In genomic region chr22:40043086-40043485, GRCh38 we compare ENCODE assay signal across 8 cellular contexts. TPM values are rescaled to one million over a fixed set of nuclear protein-coding genes. Genes with fewer than 3 reads are reported as not detected.
A peak's percentile ranks its signal among the peaks of the same experiment; 100 is the strongest.
DNase-seq lines count a peak whose midpoint lies in the region; ATAC-seq, FAIRE-seq and TF ChIP-seq lines count a peak whose summit lies in the region.

No MANE protein-coding gene starts in this region.

- H2AK5ac ChIP-seq in IMR-90 (ENCODE audit: low read depth, low read length) (0 out of 2 replicates have a peak overlapping the region, but pooled peaks have one; percentile 40), neuronal stem cell (ENCODE audit: low read depth, low read length) (no peak overlapping the region)

- H3K9me3 ChIP-seq in A673 (ENCODE audit: low read depth, low read length, poor library complexity, severe bottlenecking) (no peaks in the 10 kb centered on the region), IMR-90 (ENCODE audit: control insufficient read depth, insufficient read depth, low read length) (no peaks in the 10 kb centered on the region), K562 (replicated peaks; ENCODE audit: control insufficient read depth, insufficient read depth, low read depth, low read length) (no peaks in the 10 kb centered on the region), neuronal stem cell (replicated peaks in 1 of 2; ENCODE audit: control insufficient read depth in 2 of 2, insufficient read depth in 1 of 2, low read depth in 1 of 2, low read length in 2 of 2) (no peaks in the 10 kb centered on the region)

- no peaks in the 10 kb centered on the region for H3K9me3 Mint-ChIP-seq in mesothelial cell of epicardium

- H3K9ac ChIP-seq in IMR-90 (ENCODE audit: low read depth, low read length) (no peak overlapping the region), K562 (ENCODE audit: insufficient read depth in 1 of 2, low read depth in 2 of 2, low read length in 2 of 2) (no peak overlapping the region), neuronal stem cell (ENCODE audit: low read depth, low read length, poor library complexity) (no peak overlapping the region)

- H3K14ac ChIP-seq in IMR-90 (replicated peaks; ENCODE audit: low read depth, low read length) (no peak overlapping the region), neuronal stem cell (ENCODE audit: low read length) (no peak overlapping the region)

- no peaks in the 10 kb centered on the region for H3K9me1 ChIP-seq in IMR-90 (ENCODE audit: insufficient read depth, low read length)
- peaks cover 6% of the 10 kb centered on the region for H3K9me1 ChIP-seq in K562 (ENCODE audit: control insufficient read depth, insufficient read depth, low read length)

- in situ Hi-C loops in IMR-90 (cut with MboI; ENCODE audit: low sequenced_read_pairs) (loop anchor here (10.0 to 25.0 kb wide), 2 partner anchors 302 to 881 kb away; partner anchors contain the start of genes ADSL and CBX7), K562 (cut with MboI) (loop anchor here (5.0 to 10.0 kb wide), 2 partner anchors 142 to 309 kb away; no protein-coding TSS in a partner anchor)

- H3K79me2 ChIP-seq in K562 (ENCODE audit: control insufficient read depth, insufficient read depth, low read length) = peaks cover 16% of the 10 kb centered on the region; the same call in 2 of the 3 replicates

- H3K79me1 ChIP-seq in IMR-90 (ENCODE audit: low read depth in 1 of 2, low read length in 2 of 2) (peaks cover 3 to 12% of the 10 kb centered on the region in 2 experiments; a peak in 3 of 4 replicates), neuronal stem cell (ENCODE audit: low read depth, low read length) (peaks cover 3% of the 10 kb centered on the region)

- no peak overlapping the region for H3K23ac ChIP-seq in IMR-90 (ENCODE audit: low read depth, low read length)
- H3K23ac ChIP-seq in neuronal stem cell (ENCODE audit: low read depth, low read length, poor library complexity) = no peak overlapping the region

- no peak overlapping the region for H2AK9ac ChIP-seq in IMR-90 (replicated peaks; ENCODE audit: low read depth, low read length, poor library complexity)

- H2BK15ac ChIP-seq in IMR-90 (ENCODE audit: low read depth, low read length) (no peak overlapping the region), neuronal stem cell (ENCODE audit: low read length) (no peak overlapping the region)

- no peaks in the 10 kb centered on the region for H3K36me3 ChIP-seq in A673 (ENCODE audit: insufficient read depth, low read length, poor library complexity, severe bottlenecking)
- no peaks in the 10 kb centered on the region for H3K36me3 ChIP-seq in IMR-90 (ENCODE audit: control insufficient read depth, insufficient read depth, low read length)
- no peaks in the 10 kb centered on the region for H3K36me3 ChIP-seq in K562 (ENCODE audit: control insufficient read depth, insufficient read depth, low read length)
- H3K36me3 ChIP-seq in neuronal stem cell (replicated peaks in 1 of 2; ENCODE audit: control insufficient read depth in 2 of 2, insufficient read depth in 2 of 2, low read length in 2 of 2) = no peaks in the 10 kb centered on the region

- no peak overlapping the region for H2BK20ac ChIP-seq in IMR-90 (ENCODE audit: low read depth, low read length)

- H3K4me3 Mint-ChIP-seq in mesothelial cell of epicardium = peak overlapping the region; percentile 91

- BruUV-seq in A673 (replicated peaks; lab: Mats Ljungman, UMichigan) (no TSS peak), IMR-90 (replicated peaks; lab: Mats Ljungman, UMichigan) (no TSS peak), K562 (replicated peaks; lab: Mats Ljungman, UMichigan) (no TSS peak)

- peaks cover 19% of the 10 kb centered on the region for H3K27me3 Mint-ChIP-seq in mesothelial cell of epicardium (ENCODE audit: low read depth)

- H3K4me3 ChIP-seq in A673 (ENCODE audit: low read depth, low read length, poor library complexity, severe bottlenecking) (peak overlapping the region; percentile 59), IMR-90 (ENCODE audit: insufficient read depth, low read depth, low read length) (no peak overlapping the region), K562 (no peak overlapping the region), neuronal stem cell (ENCODE audit: low read length in 2 of 2) (no peak overlapping the region)

- peak overlapping the region; percentile 32 for H3K4me2 ChIP-seq in IMR-90 (ENCODE audit: low read depth, low read length)
- peak overlapping the region; percentile 85 for H3K4me2 ChIP-seq in K562 (ENCODE audit: insufficient read depth, low read length)
- H3K4me2 ChIP-seq in neuronal stem cell (ENCODE audit: insufficient read depth, low read length, poor library complexity, severe bottlenecking) = no peak overlapping the region

- peak overlapping the region; percentile 47 for H2AFZ ChIP-seq in IMR-90 (replicated peaks; ENCODE audit: low read length, poor library complexity)
- peak overlapping the region; percentile 12; the same call in 1 of the 2 replicates for H2AFZ ChIP-seq in K562 (ENCODE audit: low read depth, low read length)
- H2AFZ ChIP-seq in neuronal stem cell (ENCODE audit: low read length) = no peak overlapping the region

- 0% methylated on average over 1 of the region's 8 CpGs; no CpG with 5 or more reads in 1 of the 2 experiments for WGBS in IMR-90 (ENCODE audit: extremely low coverage in 2 of 2, insufficient read length in 1 of 2), 2 experiments
- 85% methylated on average over 7 of the region's 8 CpGs for WGBS in K562 (ENCODE audit: insufficient coverage, low coverage, missing lambda C conversion rate)
- no CpG with 5 or more reads among the region's 8 CpGs for WGBS in neuronal stem cell (ENCODE audit: extremely low coverage in 2 of 2, insufficient read length in 2 of 2, insufficient replicate concordance in 1 of 2), 2 donors

- TF ChIP-seq CTCF in A673 (conservative IDR thresholded peaks at IDR 0.05; ENCODE audit: low read depth, low read length) (no peak), IMR-90 (conservative IDR thresholded peaks at IDR 0.05; ENCODE audit: low read depth, low read length) (no peak), K562 (IDR thresholded peaks at IDR 0.05 in 2 of 3, conservative IDR thresholded peaks at IDR 0.05 in 1 of 3; ENCODE audit: insufficient read depth in 2 of 3, low read depth in 1 of 3, low read length in 3 of 3) (no peak), mesothelial cell of epicardium (IDR thresholded peaks at IDR 0.05; ENCODE audit: unreplicated experiment) (no peak)

- no peak overlapping the region for H3K56ac ChIP-seq in IMR-90 (ENCODE audit: extremely low read depth, insufficient read depth, low read length)

- no peak overlapping the region for H2BK12ac ChIP-seq in neuronal stem cell (ENCODE audit: low read length)

- peak overlapping the region; percentile 91 to 99; a peak in 3 of 4 replicates for H4K8ac ChIP-seq in IMR-90 (ENCODE audit: low read depth in 2 of 2, low read length in 2 of 2)
- H4K8ac ChIP-seq in neuronal stem cell (ENCODE audit: low read depth, low read length) = no peak overlapping the region

- POLR2A ChIA-PET in A673 (lab: Charles Lee; ENCODE audit: low non-redundant PET) (no interaction called here), IMR-90 (lab: Charles Lee; ENCODE audit: unreplicated experiment) (no interaction called here), K562 (lab: Yijun Ruan, JAX) (interaction anchor here (0.6 to 2.4 kb wide), 4 partner anchors 11 to 520 kb away, joined by 3 to 25 read pairs (median 10); partner anchors contain the start of gene TNRC6B)

- no peak overlapping the region for H3K18ac ChIP-seq in IMR-90 (ENCODE audit: low read depth, low read length)
- no peak overlapping the region for H3K18ac ChIP-seq in neuronal stem cell (ENCODE audit: low read length)

- CTCF ChIA-PET in A673 (lab: Charles Lee) (interaction anchor here (0.6 kb wide), 2 partner anchors 978 to 1171 kb away, joined by 3 read pairs; no protein-coding TSS in a partner anchor), IMR-90 (lab: Yijun Ruan, JAX) (interaction anchor here (1.5 kb wide), 1 partner anchor 151 kb away, joined by 4 read pairs; no protein-coding TSS in a partner anchor), K562 (lab: Yijun Ruan, JAX; ENCODE audit: low intra/inter-chr PET ratio) (no interaction called here)

- peaks cover 40% of the 10 kb centered on the region for H3K4me1 Mint-ChIP-seq in mesothelial cell of epicardium

- dilution Hi-C loops in IMR-90 (cut with HindIII; ENCODE audit: low sequenced_read_pairs, unreplicated experiment) = no loop called here

- peaks cover 43% of the 10 kb centered on the region for H3K4me1 ChIP-seq in A673 (ENCODE audit: insufficient read depth, low read length, poor library complexity, severe bottlenecking)
- H3K4me1 ChIP-seq in IMR-90 (ENCODE audit: control insufficient read depth, insufficient read depth, low read length) = no peaks in the 10 kb centered on the region
- peaks cover 12 to 49% of the 10 kb centered on the region in 2 experiments for H3K4me1 ChIP-seq in K562 (replicated peaks in 1 of 2; ENCODE audit: control insufficient read depth in 2 of 2, insufficient read depth in 2 of 2, low read length in 2 of 2)
- peaks cover 0 to 5% of the 10 kb centered on the region in 2 donors for H3K4me1 ChIP-seq in neuronal stem cell (ENCODE audit: control insufficient read depth in 2 of 2, insufficient read depth in 1 of 2, low read depth in 1 of 2, low read length in 2 of 2)

- TF ChIP-seq POLR2A in IMR-90 (IDR thresholded peaks at IDR 0.05; ENCODE audit: low read depth, low read length) (no peak), K562 (conservative IDR thresholded peaks at IDR 0.05) (no peak)

- DNase-seq in A673 (ENCODE audit: low spot score) = peak; percentile 78
- no peak for DNase-seq in IMR-90
- no peak for DNase-seq in K562 (ENCODE audit: extremely low read depth in 1 of 4, low spot score in 3 of 4)
- no peak for DNase-seq in mesothelial cell of epicardium (ENCODE audit: low spot score in 2 of 2, unreplicated experiment in 2 of 2)
- no peak for DNase-seq in RCC 7860 (ENCODE audit: low spot score)
- DNase-seq in neuronal stem cell (ENCODE audit: low spot score) = no peak
- DNase-seq in H4 (ENCODE audit: low spot score) = no peak

- H4K5ac ChIP-seq in IMR-90 (ENCODE audit: low read depth, low read length) = peak overlapping the region; percentile 43

- no peaks in the 10 kb centered on the region for H3K36me3 Mint-ChIP-seq in mesothelial cell of epicardium

- H3K4ac ChIP-seq in IMR-90 (ENCODE audit: low read depth, low read length) (no peak overlapping the region), neuronal stem cell (ENCODE audit: low read length) (no peak overlapping the region)

- H2BK120ac ChIP-seq in IMR-90 (ENCODE audit: low read depth, low read length) = no peak overlapping the region
- H2BK120ac ChIP-seq in neuronal stem cell (ENCODE audit: low read depth, low read length) = no peak overlapping the region

- H4K20me1 ChIP-seq in IMR-90 (ENCODE audit: insufficient read depth, low read length) = no peaks in the 10 kb centered on the region; the same call in 1 of the 2 replicates
- no peaks in the 10 kb centered on the region for H4K20me1 ChIP-seq in K562 (replicated peaks; ENCODE audit: control insufficient read depth, insufficient read depth, low read length)

- no peak overlapping the region for H3K27ac Mint-ChIP-seq in mesothelial cell of epicardium

- ATAC-seq in IMR-90 (ENCODE audit: low read depth) = no peak
- no peak for ATAC-seq in K562
- ATAC-seq in GM18867 (IDR thresholded peaks at IDR 0.05; ENCODE audit: unreplicated experiment) = no peak

- FAIRE-seq in K562 (lab: Jason Lieb, UNC) = no peak
- FAIRE-seq in RCC 7860 (lab: Jason Lieb, UNC) = no peak

- H3K27me3 ChIP-seq in A673 (replicated peaks; ENCODE audit: insufficient read depth, low read depth, low read length, poor library complexity) (no peaks in the 10 kb centered on the region), IMR-90 (ENCODE audit: control insufficient read depth, insufficient read depth, low read length) (peaks cover 30% of the 10 kb centered on the region), K562 (ENCODE audit: control insufficient read depth in 2 of 2, insufficient read depth in 2 of 2, low read length in 2 of 2) (no peaks in the 10 kb centered on the region), neuronal stem cell (ENCODE audit: control insufficient read depth in 3 of 3, insufficient read depth in 3 of 3, low read depth in 1 of 3, low read length in 3 of 3) (peaks cover 0 to 25% (median 25%) of the 10 kb centered on the region in 3 experiments)

- H3K27ac ChIP-seq in A673 (ENCODE audit: low read depth, low read length, poor library complexity, severe bottlenecking) = peak overlapping the region; percentile 73
- no peak overlapping the region for H3K27ac ChIP-seq in IMR-90 (ENCODE audit: insufficient read depth, low read length)
- H3K27ac ChIP-seq in K562 (ENCODE audit: extremely low read depth, low read depth, low read length) = peak overlapping the region; percentile 94
- no peak overlapping the region for H3K27ac ChIP-seq in neuronal stem cell (replicated peaks; ENCODE audit: low read length)

- no peak for TF ChIP-seq EP300 in K562 (IDR thresholded peaks at IDR 0.05; ENCODE audit: low read length)

- TF ChIP-seq RAD21 in IMR-90 (IDR thresholded peaks at IDR 0.05; ENCODE audit: low read length) (no peak), K562 (CRISPR knock-in tag; conservative IDR thresholded peaks at IDR 0.05 in 1 of 2, IDR thresholded peaks at IDR 0.05 in 1 of 2) (no peak)

- intact Hi-C loops in A673 (cut with micrococcal nuclease; ENCODE audit: unreplicated experiment) = loop anchor here (5.0 to 10.0 kb wide), 4 partner anchors 134 to 868 kb away; partner anchors contain the start of genes RPS19BP1 and TNRC6B
- intact Hi-C loops in IMR-90 (cut with micrococcal nuclease) = no loop called here
- intact Hi-C loops in K562 (cut with micrococcal nuclease) = loop anchor here (5.0 kb wide), 3 partner anchors 134 to 304 kb away; partner anchors contain the start of genes ADSL and TNRC6B

- H2BK5ac ChIP-seq in IMR-90 (ENCODE audit: low read depth, low read length, poor library complexity, severe bottlenecking) (no peak overlapping the region), neuronal stem cell (ENCODE audit: low read length) (no peak overlapping the region)

- H4K91ac ChIP-seq in IMR-90 (ENCODE audit: insufficient read depth, low read depth, low read length) = no peak overlapping the region
- no peak overlapping the region for H4K91ac ChIP-seq in neuronal stem cell (ENCODE audit: low read depth, low read length, poor library complexity)

RNA-seq across cellular contexts. Expression of gene FAM83F, which starts 48.3 kb away (rescaled TPM):
- total RNA-seq in A673 (2021) = not detected in 2 replicates
- not detected in 2 replicates for total RNA-seq in IMR-90 (2012; rRNA removed)
- not detected in 2 replicates for polyA plus RNA-seq in IMR-90 (2012; rRNA removed)
- not detected in 2 replicates for polyA plus RNA-seq in IMR-90 (2012; cell fraction: cytosol; rRNA removed)
- under 0.01 TPM in 1 of 2 replicates, not detected in the other for polyA plus RNA-seq in IMR-90 (2012; cell fraction: nucleus; rRNA removed; ENCODE audit: low replicate concordance)
- total RNA-seq in K562 (2011; cell fraction: chromatin; rRNA removed; ENCODE audit: low replicate concordance) = 0.04 and 0.25 TPM in 2 replicates
- total RNA-seq in K562 (2011; cell fraction: nucleolus; rRNA removed) = under 0.01 and 0.17 TPM in 2 replicates
- total RNA-seq in K562 (2011; cell fraction: nucleoplasm; rRNA removed) = 0.07 and 0.15 TPM in 2 replicates
- total RNA-seq in K562 (2014; rRNA removed) = 0.04 and 0.05 TPM in 2 replicates
- 0.03 and 0.04 TPM in 2 replicates for total RNA-seq in K562 (2014; rRNA removed; fragmentation: Illumina TruSeq; extraction: Trizol)
- total RNA-seq in K562 (2015; rRNA removed; fragmentation: Illumina TruSeq; extraction: Trizol) = under 0.01 and 0.04 TPM in 2 replicates
- total RNA-seq in K562 (2021) = 0.07 and 0.13 TPM in 2 replicates
- polyA plus RNA-seq in K562 (2011; rRNA removed) = 0.03 and 0.10 TPM in 2 replicates
- 0.01 and 0.03 TPM in 2 replicates for polyA plus RNA-seq in K562 (2011; cell fraction: cytosol; rRNA removed)
- polyA plus RNA-seq in K562 (2011; cell fraction: nucleus; rRNA removed) = 0.03 and 0.18 TPM in 2 replicates
- 0.01 and 0.07 TPM in 2 replicates for polyA plus RNA-seq in K562 (2012)
- polyA plus RNA-seq in K562 (2014; fragmentation: Illumina TruSeq; extraction: Trizol) = 0.03 TPM in 1 of 2 replicates, not detected in the other
- polyA plus RNA-seq in K562 (2014; fragmentation: Nextera tagmentation; extraction: Ambion mirVana) = under 1 TPM in 1 of 2 experiments, not detected in 1; 0.01 TPM
- 0.04 and 0.05 TPM in 2 replicates for polyA plus RNA-seq in K562 (2014; rRNA removed)
- polyA minus RNA-seq in K562 (2011; rRNA and poly(A)+ RNA removed) = 0.06 and 0.07 TPM in 2 replicates
- not detected in 2 replicates for polyA minus RNA-seq in K562 (2011; cell fraction: cytosol; rRNA and poly(A)+ RNA removed)
- 0.11 and 0.67 TPM in 2 replicates for polyA minus RNA-seq in K562 (2011; cell fraction: nucleus; rRNA and poly(A)+ RNA removed)
- 6.5 to 8.0 TPM (median 7.2 TPM) in 3 replicates for total RNA-seq in mesothelial cell of epicardium
- polyA plus RNA-seq in neuronal stem cell (2013, experiment 1 of 2) = 0.03 TPM
- polyA plus RNA-seq in neuronal stem cell (2013, experiment 2 of 2) = 0.04 TPM
- total RNA-seq in H4 (2014; rRNA removed; shearing (Covaris generic)) = not detected in 2 replicates

Comparison
In these comparisons a context has a peak if more than half of its experiments do, and no peak if none do; other contexts are left out.
1. H3K27ac ChIP-seq: peak in A673 (single experiment) and K562 (single experiment); none in IMR-90 (single experiment) and neuronal stem cell (single experiment).